Comparison of ENCODE assay signal across 2 cellular contexts in genomic region chr2:207401338-207401737, GRCh38.
TF ChIP-seq lines count a peak whose summit lies in the region.

No MANE protein-coding gene starts in this region.

TF ChIP-seq in GM23338, 12 proteins besides CTCF, POLR2A, EP300 and RAD21 (continued from another document):
- TF ChIP-seq, protein P1, sequence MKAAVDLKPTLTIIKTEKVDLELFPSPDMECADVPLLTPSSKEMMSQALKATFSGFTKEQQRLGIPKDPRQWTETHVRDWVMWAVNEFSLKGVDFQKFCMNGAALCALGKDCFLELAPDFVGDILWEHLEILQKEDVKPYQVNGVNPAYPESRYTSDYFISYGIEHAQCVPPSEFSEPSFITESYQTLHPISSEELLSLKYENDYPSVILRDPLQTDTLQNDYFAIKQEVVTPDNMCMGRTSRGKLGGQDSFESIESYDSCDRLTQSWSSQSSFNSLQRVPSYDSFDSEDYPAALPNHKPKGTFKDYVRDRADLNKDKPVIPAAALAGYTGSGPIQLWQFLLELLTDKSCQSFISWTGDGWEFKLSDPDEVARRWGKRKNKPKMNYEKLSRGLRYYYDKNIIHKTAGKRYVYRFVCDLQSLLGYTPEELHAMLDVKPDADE (IDR thresholded peaks at IDR 0.05), result no peak

TF ChIP-seq in IMR-90, 13 proteins besides CTCF, POLR2A, EP300 and RAD21 (continued from another document):
- TF ChIP-seq USF2 (IDR thresholded peaks at IDR 0.05; ENCODE audit: low read depth, low read length) (no peak), RCOR1 (IDR thresholded peaks at IDR 0.05; ENCODE audit: insufficient replicate concordance, low read length) (no peak), MAFK (IDR thresholded peaks at IDR 0.05; ENCODE audit: low read depth, low read length) (no peak), CHD1 (IDR thresholded peaks at IDR 0.05; ENCODE audit: low read depth, low read length) (no peak), FOS (IDR thresholded peaks at IDR 0.05; ENCODE audit: low read depth, low read length) (no peak), NFE2L2 (IDR thresholded peaks at IDR 0.05; ENCODE audit: low read depth, low read length) (no peak), SMC3 (IDR thresholded peaks at IDR 0.05; ENCODE audit: low read depth, low read length) (no peak), CEBPB (IDR thresholded peaks at IDR 0.05; ENCODE audit: low read depth, low read length) (no peak)
- TF ChIP-seq, protein P2, sequence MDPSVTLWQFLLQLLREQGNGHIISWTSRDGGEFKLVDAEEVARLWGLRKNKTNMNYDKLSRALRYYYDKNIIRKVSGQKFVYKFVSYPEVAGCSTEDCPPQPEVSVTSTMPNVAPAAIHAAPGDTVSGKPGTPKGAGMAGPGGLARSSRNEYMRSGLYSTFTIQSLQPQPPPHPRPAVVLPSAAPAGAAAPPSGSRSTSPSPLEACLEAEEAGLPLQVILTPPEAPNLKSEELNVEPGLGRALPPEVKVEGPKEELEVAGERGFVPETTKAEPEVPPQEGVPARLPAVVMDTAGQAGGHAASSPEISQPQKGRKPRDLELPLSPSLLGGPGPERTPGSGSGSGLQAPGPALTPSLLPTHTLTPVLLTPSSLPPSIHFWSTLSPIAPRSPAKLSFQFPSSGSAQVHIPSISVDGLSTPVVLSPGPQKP (IDR thresholded peaks at IDR 0.05; ENCODE audit: borderline replicate concordance, low read depth, low read length), result no peak
